ENCODE assay signal across 8 cellular contexts in the genomic region with DNA sequence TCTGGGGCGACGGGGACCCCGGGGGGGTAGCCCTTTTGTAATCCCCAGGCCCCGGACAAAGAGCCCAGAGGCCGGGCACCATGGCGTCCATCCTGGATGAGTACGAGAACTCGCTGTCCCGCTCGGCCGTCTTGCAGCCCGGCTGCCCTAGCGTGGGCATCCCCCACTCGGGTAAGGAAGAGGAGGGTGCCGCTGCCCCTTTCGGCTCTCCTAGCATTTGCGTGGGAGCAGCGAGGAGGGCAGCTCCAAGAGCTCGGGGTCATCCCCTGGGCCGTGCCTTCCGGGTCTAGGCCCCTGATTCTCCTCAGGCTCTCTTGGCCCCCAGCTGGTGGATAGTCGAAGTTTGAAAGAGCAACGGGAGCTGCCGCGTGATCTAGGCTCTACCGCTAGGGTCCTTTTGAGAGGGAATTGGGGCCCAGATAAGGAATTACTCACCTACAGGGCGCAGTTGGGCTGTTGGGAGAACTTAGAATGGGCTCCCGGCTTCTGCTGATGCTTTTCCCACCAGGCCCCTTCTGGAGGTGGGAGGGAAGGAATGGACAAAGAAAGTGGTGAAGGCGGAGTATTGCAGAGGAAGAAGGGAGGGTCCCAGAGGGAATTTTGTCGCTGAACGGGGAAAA. TPM values are rescaled to one million over a fixed set of nuclear protein-coding genes. Genes with fewer than 3 reads are reported as not detected.
DNase-seq lines count a peak whose midpoint lies in the region; ATAC-seq and TF ChIP-seq lines count a peak whose summit lies in the region.

No MANE protein-coding gene starts in this region.

- H3K27ac ChIP-seq in AG04450 (ENCODE audit: low read depth, low read length) = peak overlapping the region; percentile 96
- H3K27ac ChIP-seq in SJCRH30 = peak overlapping the region; percentile 14; the same call in 1 of the 2 replicates
- peak overlapping the region; percentile 74 for H3K27ac ChIP-seq in parathyroid adenoma

- H3K36me3 ChIP-seq in SJCRH30 = peaks cover 3% of the 10 kb centered on the region; the same call in 1 of the 2 replicates
- no peaks in the 10 kb centered on the region for H3K36me3 ChIP-seq in parathyroid adenoma (ENCODE audit: control insufficient read depth, insufficient read depth, low read length)

- peak overlapping the region; percentile 97 for H3K4me3 Mint-ChIP-seq in glutamatergic neuron (ENCODE audit: unreplicated experiment)

- H3K9me3 ChIP-seq in AG04450 (ENCODE audit: control insufficient read depth, insufficient read depth, low read length) = no peaks in the 10 kb centered on the region; the same call in 1 of the 2 replicates
- no peaks in the 10 kb centered on the region for H3K9me3 ChIP-seq in SJCRH30 (replicated peaks)
- no peaks in the 10 kb centered on the region for H3K9me3 ChIP-seq in parathyroid adenoma (ENCODE audit: control insufficient read depth, low read length)

- peak overlapping the region; percentile 23 for H3K9ac ChIP-seq in parathyroid adenoma

- in situ Hi-C loops in GM13977 (cut with MboI; ENCODE audit: low pct_unique_long_range_greater_than_20kb, low sequenced_read_pairs, unreplicated experiment) = loop anchor here (5.0 kb wide), 1 partner anchor 37 kb away; no protein-coding TSS in a partner anchor

- TF ChIP-seq CTCF in AG04450 (IDR thresholded peaks at IDR 0.05; ENCODE audit: low read depth, low read length) (peak; percentile 72), GM13977 (IDR thresholded peaks at IDR 0.05; ENCODE audit: extremely low read depth, insufficient read depth, missing control alignments) (peak; percentile 46), glutamatergic neuron (IDR thresholded peaks at IDR 0.05; ENCODE audit: partially characterized antibody, unreplicated experiment) (no peak), parathyroid adenoma (IDR thresholded peaks at IDR 0.05) (peak; percentile 18)

- DNase-seq in AG04450 (ENCODE audit: low read depth, low spot score) (peak; percentile 66), GM13977 (ENCODE audit: low spot score) (peak; percentile 73), SJCRH30 (peak; percentile 70 to 77), glutamatergic neuron (peak; percentile 65), NCI-H2029 treated with DMSO at 0.1 percent for 48 hours (lab: John Stamatoyannopoulos, UW) (no peak)
- peak; percentile 70 for DNase-seq in activated naive CD4-positive, alpha-beta T cell treated with anti-CD3 and anti-CD28 coated beads, Interleukin-2, amount 50 U/mL, for 16 hours

- no peaks in the 10 kb centered on the region for H3K36me3 Mint-ChIP-seq in glutamatergic neuron (ENCODE audit: unreplicated experiment)

- POLR2A ChIA-PET in AG04450 (lab: Yijun Ruan, JAX) = interaction anchor here (0.6 to 1.8 kb wide), 15 partner anchors 11 to 326 kb away, joined by 3 to 14 read pairs (median 3); partner anchors contain the start of genes CHAC1, RAD51 and RPUSD2

- peak overlapping the region; percentile 94 for H3K27ac Mint-ChIP-seq in glutamatergic neuron (ENCODE audit: unreplicated experiment)

- CTCF ChIA-PET in AG04450 (lab: Charles Lee) = interaction anchor here (0.8 to 3.1 kb wide), 32 partner anchors 10 to 336 kb away, joined by 3 to 121 read pairs (median 5); partner anchors contain the start of genes CCDC32, CHP1, RAD51 and RHOV

- peak overlapping the region; percentile 87 for H2AFZ ChIP-seq in parathyroid adenoma

- peaks cover 3% of the 10 kb centered on the region for H3K4me1 Mint-ChIP-seq in glutamatergic neuron (ENCODE audit: low read depth, unreplicated experiment)

- H3K9me3 Mint-ChIP-seq in glutamatergic neuron (ENCODE audit: unreplicated experiment) = no peaks in the 10 kb centered on the region

- peaks cover 11% of the 10 kb centered on the region for H3K27me3 Mint-ChIP-seq in glutamatergic neuron (ENCODE audit: unreplicated experiment)

- no peaks in the 10 kb centered on the region for H3K4me1 ChIP-seq in SJCRH30
- H3K4me1 ChIP-seq in parathyroid adenoma = peaks cover 5% of the 10 kb centered on the region

- no peaks in the 10 kb centered on the region for H3K79me2 ChIP-seq in parathyroid adenoma

- H3K4me3 ChIP-seq in AG04450 (ENCODE audit: low read depth, low read length) (peak overlapping the region; percentile 87), SJCRH30 (peak overlapping the region; percentile 70), parathyroid adenoma (ENCODE audit: low read depth, low read length) (peak overlapping the region; percentile 90)

- H3K27me3 ChIP-seq in AG04450 (ENCODE audit: control insufficient read depth, insufficient read depth, low read length) (no peaks in the 10 kb centered on the region), SJCRH30 (no peaks in the 10 kb centered on the region), parathyroid adenoma (ENCODE audit: control insufficient read depth, insufficient read depth, low read length) (no peaks in the 10 kb centered on the region)

- peak; percentile 27 for ATAC-seq in HG03565 (IDR thresholded peaks at IDR 0.05; ENCODE audit: unreplicated experiment)

- H3K4me2 ChIP-seq in parathyroid adenoma (ENCODE audit: low read length) = peak overlapping the region; percentile 91

RNA-seq across cellular contexts. Expression of gene VPS18, which starts 0.5 kb away (rescaled TPM):
- 18.7 and 25.7 TPM in 2 replicates for polyA plus RNA-seq in AG04450 (2011; rRNA removed)
- polyA minus RNA-seq in AG04450 (2011; rRNA and poly(A)+ RNA removed) = 51.0 and 79.5 TPM in 2 replicates
- 16.6 and 17.3 TPM in 2 replicates for total RNA-seq in SJCRH30 (2014; rRNA removed; shearing (Covaris generic))
- total RNA-seq in glutamatergic neuron (ENCODE audit: unreplicated experiment) = 33.5 TPM

RNA-seq across cellular contexts. Expression of gene RHOV, which starts 20.8 kb away (rescaled TPM):
- polyA plus RNA-seq in AG04450 (2011; rRNA removed) = 0.04 and 0.10 TPM in 2 replicates
- polyA minus RNA-seq in AG04450 (2011; rRNA and poly(A)+ RNA removed) = not detected in 2 replicates
- total RNA-seq in SJCRH30 (2014; rRNA removed; shearing (Covaris generic)) = 0.61 and 0.84 TPM in 2 replicates
- 1.8 TPM for total RNA-seq in glutamatergic neuron (ENCODE audit: unreplicated experiment)

RNA-seq across cellular contexts. Expression of gene DLL4, which starts 34.3 kb away (rescaled TPM):
- polyA plus RNA-seq in AG04450 (2011; rRNA removed) = 1.5 and 2.6 TPM in 2 replicates
- polyA minus RNA-seq in AG04450 (2011; rRNA and poly(A)+ RNA removed) = 3.2 and 5.4 TPM in 2 replicates
- 0.43 and 0.48 TPM in 2 replicates for total RNA-seq in SJCRH30 (2014; rRNA removed; shearing (Covaris generic))
- total RNA-seq in glutamatergic neuron (ENCODE audit: unreplicated experiment) = 12.5 TPM

RNA-seq across cellular contexts. Expression of gene SPINT1, which starts 51.0 kb away (rescaled TPM):
- polyA plus RNA-seq in AG04450 (2011; rRNA removed) = 0.87 and 0.94 TPM in 2 replicates
- polyA minus RNA-seq in AG04450 (2011; rRNA and poly(A)+ RNA removed) = 2.3 and 3.2 TPM in 2 replicates
- not detected in 2 replicates for total RNA-seq in SJCRH30 (2014; rRNA removed; shearing (Covaris generic))
- total RNA-seq in glutamatergic neuron (ENCODE audit: unreplicated experiment) = 6.0 TPM

RNA-seq across cellular contexts. Expression of gene CHAC1, which starts 58.5 kb away (rescaled TPM):
- polyA plus RNA-seq in AG04450 (2011; rRNA removed) = 106 and 154 TPM in 2 replicates
- 147 and 202 TPM in 2 replicates for polyA minus RNA-seq in AG04450 (2011; rRNA and poly(A)+ RNA removed)
- total RNA-seq in SJCRH30 (2014; rRNA removed; shearing (Covaris generic)) = 1.0 and 2.5 TPM in 2 replicates
- 45.6 TPM for total RNA-seq in glutamatergic neuron (ENCODE audit: unreplicated experiment)

Comparison
In these comparisons a context has a peak if more than half of its experiments do, and no peak if none do; other contexts are left out.
1. H3K27ac ChIP-seq: peak in every context shown above with its lines; median percentile 96 in AG04450; 74 in parathyroid adenoma; 14 in SJCRH30.